Comparison of ENCODE assay signal across 18 cellular contexts in the genomic region with DNA sequence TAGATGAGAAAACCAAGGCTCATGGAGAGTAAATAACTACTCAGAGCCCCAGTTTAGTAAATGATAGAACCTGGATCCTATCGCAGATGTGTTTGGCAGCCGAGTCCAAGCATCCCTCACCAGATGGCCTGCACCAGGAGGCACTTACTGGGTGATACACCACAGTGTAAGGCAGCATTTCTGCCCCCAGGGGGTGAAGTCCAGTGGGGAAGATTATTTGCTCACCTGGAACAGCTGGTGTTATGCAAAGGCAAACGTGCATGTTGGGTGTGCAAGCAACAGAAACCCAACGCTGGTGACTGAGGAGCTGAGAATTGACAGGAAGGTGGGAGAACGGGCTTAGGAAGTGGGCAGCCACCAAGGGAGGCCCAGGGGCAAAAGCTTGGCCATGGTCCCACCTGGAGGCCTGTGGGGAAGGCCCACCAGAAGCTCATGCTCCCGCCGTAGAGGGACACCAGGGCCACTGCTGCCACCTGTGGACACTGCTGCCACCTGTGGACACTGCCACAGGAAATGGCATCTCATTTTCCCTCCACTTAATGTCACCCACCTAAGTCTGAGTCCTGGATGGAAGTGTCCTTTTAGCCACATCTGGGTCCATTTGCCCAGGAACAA.
DNase-seq lines count a peak whose midpoint lies in the region; ATAC-seq, FAIRE-seq and TF ChIP-seq lines count a peak whose summit lies in the region.
"Had no signal": no experiment of that assay in that cellular context is flagged by ENCODE, and none has a peak within 500 bp of the region (broad histone marks: within the 10 kb centered on the region; RNA-seq: fewer than 3 reads in every experiment).

No MANE protein-coding gene starts in this region.

- no peak for TF ChIP-seq POLR2A in HepG2 (IDR thresholded peaks at IDR 0.05; ENCODE audit: insufficient read depth in 1 of 2, low read depth in 2 of 2, low read length in 2 of 2)

- no peaks in the 10 kb centered on the region for H3K4me1 ChIP-seq in Caco-2
- H3K4me1 ChIP-seq in H9 (ENCODE audit: insufficient read depth, low read length): no peaks in the 10 kb centered on the region
- H3K4me1 ChIP-seq in HepG2 (ENCODE audit: insufficient read depth, low read length): no peaks in the 10 kb centered on the region
- no peaks in the 10 kb centered on the region for H3K4me1 ChIP-seq in effector memory CD4-positive, alpha-beta T cell (ENCODE audit: control insufficient read depth, insufficient read depth, low read length, poor library complexity, severe bottlenecking)
- H3K4me1 ChIP-seq: ascending aorta, right atrium auricular region, thyroid gland had no signal

- DNase-seq in Caco-2: peak; percentile 63 to 65
- peak; percentile 15 for DNase-seq in H9
- peak; percentile 94 for DNase-seq in NCI-H69 (lab: John Stamatoyannopoulos, UW)
- no peak for DNase-seq in HepG2 (ENCODE audit: low spot score)
- DNase-seq in HUDEP-2 (lab: John Stamatoyannopoulos, UW; ENCODE audit: unreplicated experiment in 76 of 76): no peak
- no peak for DNase-seq in CD14-positive monocyte (ENCODE audit: low spot score)
- no peak for DNase-seq in effector memory CD4-positive, alpha-beta T cell
- DNase-seq: activated naive CD4-positive, alpha-beta T cell treated with anti-CD3 and anti-CD28 coated beads, Interleukin-2, amount 50 U/mL, for 16 hours; activated T-cell treated with anti-CD3 and anti-CD28 coated beads, Interleukin-2, amount 50 U/mL, for 48 hours; effector memory CD8-positive, alpha-beta T cell; left ventricle myocardium superior; NCI-H1694; NCI-H524 treated with DMSO at 0.1 percent for 48 hours; thyroid gland had no signal

- H3K56ac ChIP-seq in H9 (ENCODE audit: insufficient read length, low read depth, low read length): no peak overlapping the region

- WGBS in H9 (ENCODE audit: extremely low coverage, insufficient read length, low lambda C conversion rate): no CpG with 5 or more reads among the region's 7 CpGs
- 33% methylated on average over 7 of the region's 7 CpGs for WGBS in HepG2 (ENCODE audit: low lambda C conversion rate)

- CTCF ChIA-PET in Caco-2 (lab: Charles Lee): interaction anchor here (1.1 to 1.7 kb wide), 4 partner anchors 9 to 98 kb away, joined by 3 to 10 read pairs (median 5); no protein-coding TSS in a partner anchor
- CTCF ChIA-PET in HepG2 (lab: Yijun Ruan, JAX; ENCODE audit: low intra/inter-chr PET ratio, low total read pairs): no interaction called here

- no peak overlapping the region for H3K4me2 ChIP-seq in H9 (ENCODE audit: insufficient read depth, insufficient read length, low read length)
- no peak overlapping the region for H3K4me2 ChIP-seq in HepG2 (ENCODE audit: low read depth, low read length)

- no peak overlapping the region for H3K4me3 Mint-ChIP-seq in Caco-2 (ENCODE audit: unreplicated experiment)
- H3K4me3 Mint-ChIP-seq in H9: no peak overlapping the region
- H3K4me3 Mint-ChIP-seq in CD14-positive monocyte: no peak overlapping the region
- H3K4me3 Mint-ChIP-seq: effector memory CD8-positive, alpha-beta T cell; stimulated activated memory B cell treated with anti-CD40 and anti-IgM and Interleukin-4, amounts not matched to agents 10 μg/mL and 1 μg/mL and 100 μg/mL, for 72 hours; T-helper 2 cell treated with Interferon-gamma antibody and Interleukin-4, amounts not matched to agents 5 μg/mL and 100 μg/mL, for 36 hours had no signal

- no peak overlapping the region for H3K18ac ChIP-seq in H9 (ENCODE audit: insufficient read length, low read depth, low read length)

- H3K23me2 ChIP-seq in H9 (ENCODE audit: insufficient read length, low read depth, low read length, poor library complexity, severe bottlenecking): no peaks in the 10 kb centered on the region

- TF ChIP-seq CTCF in Caco-2 (IDR thresholded peaks at IDR 0.05; ENCODE audit: insufficient read depth in 1 of 2, low read depth in 1 of 2, low read length in 1 of 2, severe bottlenecking in 1 of 2, unreplicated experiment in 1 of 2) (peak in 1 of 2 experiments; percentile 32), H9 (conservative IDR thresholded peaks at IDR 0.05) (no peak), HepG2 (CRISPR knock-in tag; IDR thresholded peaks at IDR 0.05) (peak; percentile 20; the same call in 1 of the 2 replicates), CD14-positive monocyte (IDR thresholded peaks at IDR 0.05) (no peak)

- FAIRE-seq in HepG2 (lab: Jason Lieb, UNC): no peak

- H3K9me3 ChIP-seq in Caco-2: no peaks in the 10 kb centered on the region
- no peaks in the 10 kb centered on the region for H3K9me3 ChIP-seq in H9 (ENCODE audit: control insufficient read depth, low read depth, low read length)
- no peaks in the 10 kb centered on the region for H3K9me3 ChIP-seq in HepG2 (ENCODE audit: low read length)
- no peaks in the 10 kb centered on the region for H3K9me3 ChIP-seq in effector memory CD4-positive, alpha-beta T cell (ENCODE audit: control insufficient read depth, low read length)
- H3K9me3 ChIP-seq: ascending aorta, right atrium auricular region, thyroid gland had no signal

- no peak overlapping the region for H2BK120ac ChIP-seq in H9 (ENCODE audit: low read depth, low read length, poor library complexity, severe bottlenecking)

- TF ChIP-seq RAD21 in HepG2 (CRISPR knock-in tag; IDR thresholded peaks at IDR 0.05): no peak

- POLR2A ChIA-PET in Caco-2 (lab: Charles Lee) (no interaction called here), HepG2 (lab: Yijun Ruan, JAX) (no interaction called here)

- no peaks in the 10 kb centered on the region for H3K36me3 ChIP-seq in Caco-2 (ENCODE audit: control insufficient read depth, insufficient read depth, low read length)
- H3K36me3 ChIP-seq in HepG2 (replicated peaks in 1 of 2; ENCODE audit: control insufficient read depth in 1 of 2, insufficient read depth in 2 of 2, low read length in 2 of 2): no peaks in the 10 kb centered on the region
- H3K36me3 ChIP-seq in effector memory CD4-positive, alpha-beta T cell (ENCODE audit: control insufficient read depth, insufficient read depth, low read length): no peaks in the 10 kb centered on the region
- H3K36me3 ChIP-seq: ascending aorta, right atrium auricular region, thyroid gland had no signal

- H3K27me3 ChIP-seq in Caco-2 (replicated peaks; ENCODE audit: control insufficient read depth, insufficient read depth, low read length) (no peaks in the 10 kb centered on the region), H9 (ENCODE audit: insufficient read depth, low read length) (no peaks in the 10 kb centered on the region), HepG2 (ENCODE audit: control insufficient read depth in 1 of 2, insufficient read depth in 2 of 2, low read length in 2 of 2) (peaks cover 4 to 17% of the 10 kb centered on the region in 2 experiments; a peak in 2 of 5 replicates)
- H3K27me3 ChIP-seq in effector memory CD4-positive, alpha-beta T cell (replicated peaks; ENCODE audit: control insufficient read depth, insufficient read depth, low read length, poor library complexity, severe bottlenecking): no peaks in the 10 kb centered on the region
- H3K27me3 ChIP-seq: ascending aorta, right atrium auricular region, thyroid gland had no signal

- H3K27me3 Mint-ChIP-seq in Caco-2 (ENCODE audit: insufficient read depth, unreplicated experiment) (no peaks in the 10 kb centered on the region), H9 (ENCODE audit: low read depth) (peaks cover 13% of the 10 kb centered on the region), CD14-positive monocyte (ENCODE audit: low read depth in 3 of 3) (peaks cover 0 to 3% (median 2%) of the 10 kb centered on the region in 3 donors)

- no peak overlapping the region for H3K27ac Mint-ChIP-seq in Caco-2 (ENCODE audit: unreplicated experiment)
- H3K27ac Mint-ChIP-seq in H9: no peak overlapping the region
- peak overlapping the region in 1 of 7 donors; percentile 30 for H3K27ac Mint-ChIP-seq in CD14-positive monocyte
- H3K27ac Mint-ChIP-seq: effector memory CD8-positive, alpha-beta T cell; stimulated activated memory B cell treated with anti-CD40 and anti-IgM and Interleukin-4, amounts not matched to agents 10 μg/mL and 1 μg/mL and 100 μg/mL, for 72 hours; T-helper 2 cell treated with Interferon-gamma antibody and Interleukin-4, amounts not matched to agents 5 μg/mL and 100 μg/mL, for 36 hours had no signal

- H3K36me3 Mint-ChIP-seq in Caco-2 (ENCODE audit: insufficient read depth, unreplicated experiment): no peaks in the 10 kb centered on the region
- no peaks in the 10 kb centered on the region; a peak in 1 of 7 replicates for H3K36me3 Mint-ChIP-seq in H9 (ENCODE audit: insufficient read depth in 1 of 3, low read depth in 3 of 3)
- no peaks in the 10 kb centered on the region for H3K36me3 Mint-ChIP-seq in CD14-positive monocyte
- H3K36me3 Mint-ChIP-seq: stimulated activated memory B cell treated with anti-CD40 and anti-IgM and Interleukin-4, amounts not matched to agents 10 μg/mL and 1 μg/mL and 100 μg/mL, for 72 hours had no signal

- TF ChIP-seq EP300 in HepG2 (IDR thresholded peaks at IDR 0.05; ENCODE audit: low read depth in 2 of 2, low read length in 2 of 2) (no peak), HepG2 (CRISPR knock-in tag; IDR thresholded peaks at IDR 0.05; ENCODE audit: borderline replicate concordance) (no peak)

- BruUV-seq in Caco-2 (replicated peaks; lab: Mats Ljungman, UMichigan): no TSS peak
- BruUV-seq in HepG2 (replicated peaks; lab: Mats Ljungman, UMichigan): no TSS peak

- H3K79me1 ChIP-seq in H9 (ENCODE audit: insufficient read depth, low read depth, low read length, poor library complexity, severe bottlenecking): no peaks in the 10 kb centered on the region

- ATAC-seq in HepG2: peak; percentile 41
- ATAC-seq: effector memory CD8-positive, alpha-beta T cell; stimulated activated memory B cell treated with anti-CD40 and anti-IgM and Interleukin-4, amounts not matched to agents 10 μg/mL and 1 μg/mL and 100 μg/mL, for 72 hours had no signal

- no peak overlapping the region for H2BK15ac ChIP-seq in H9 (ENCODE audit: low read depth, low read length)

- no peak overlapping the region for H3K4ac ChIP-seq in H9 (ENCODE audit: low read depth, low read length)

- H2BK12ac ChIP-seq in H9 (ENCODE audit: insufficient read length, low read depth, low read length): no peak overlapping the region

- H2AK5ac ChIP-seq in H9 (ENCODE audit: insufficient read length, low read length): no peak overlapping the region

- no peak overlapping the region for H2BK20ac ChIP-seq in H9 (ENCODE audit: low read depth, low read length, poor library complexity, severe bottlenecking)

- H3K23ac ChIP-seq in H9 (ENCODE audit: insufficient read length, low read depth, low read length): no peak overlapping the region

- no peak overlapping the region for H3K9ac ChIP-seq in H9 (ENCODE audit: extremely low read depth, insufficient read length, low read length)
- H3K9ac ChIP-seq in HepG2 (ENCODE audit: insufficient read depth, low read depth, low read length): no peak overlapping the region

- no peak overlapping the region for H4K91ac ChIP-seq in H9 (ENCODE audit: insufficient read length, low read depth, low read length)

- intact Hi-C loops in Caco-2 (cut with micrococcal nuclease; ENCODE audit: unreplicated experiment) (loop anchor here (2.0 to 10.0 kb wide), 2 partner anchors 26 to 170 kb away; no protein-coding TSS in a partner anchor), HepG2 (cut with micrococcal nuclease; ENCODE audit: unreplicated experiment) (no loop called here), CD14-positive monocyte (cut with micrococcal nuclease) (loop anchor here in 1 of 2 donors (10.0 kb wide), 1 partner anchor 110 kb away; no protein-coding TSS in a partner anchor)

- no peak overlapping the region for H3K4me3 ChIP-seq in Caco-2 (ENCODE audit: low read depth, low read length)
- no peak overlapping the region for H3K4me3 ChIP-seq in HepG2 (replicated peaks in 1 of 3; ENCODE audit: insufficient read depth in 1 of 3, low read depth in 2 of 3, low read length in 3 of 3)
- H3K4me3 ChIP-seq in effector memory CD4-positive, alpha-beta T cell (ENCODE audit: insufficient read depth, low read depth, low read length, poor library complexity, severe bottlenecking): no peak overlapping the region
- H3K4me3 ChIP-seq: ascending aorta, right atrium auricular region, thyroid gland had no signal

- H3K14ac ChIP-seq in H9 (ENCODE audit: insufficient read depth, low read length): no peak overlapping the region

- H3K9me3 Mint-ChIP-seq in Caco-2 (ENCODE audit: unreplicated experiment): no peaks in the 10 kb centered on the region
- H3K9me3 Mint-ChIP-seq in H9: no peaks in the 10 kb centered on the region
- H3K9me3 Mint-ChIP-seq in CD14-positive monocyte: peaks cover 0 to under 1% (median 0%) of the 10 kb centered on the region in 7 donors
- H3K9me3 Mint-ChIP-seq: effector memory CD8-positive, alpha-beta T cell; stimulated activated memory B cell treated with anti-CD40 and anti-IgM and Interleukin-4, amounts not matched to agents 10 μg/mL and 1 μg/mL and 100 μg/mL, for 72 hours; T-helper 2 cell treated with Interferon-gamma antibody and Interleukin-4, amounts not matched to agents 5 μg/mL and 100 μg/mL, for 36 hours had no signal

- H3T11ph ChIP-seq in H9 (ENCODE audit: low read length): no peak overlapping the region

- H4K5ac ChIP-seq in H9 (ENCODE audit: insufficient read length, low read depth, low read length): no peak overlapping the region

- H3K27ac ChIP-seq in H9 (ENCODE audit: insufficient read length, low read depth, low read length) (no peak overlapping the region), HepG2 (ENCODE audit: extremely low read length, insufficient read depth, low read length) (no peak overlapping the region)
- no peak overlapping the region for H3K27ac ChIP-seq in effector memory CD4-positive, alpha-beta T cell (ENCODE audit: insufficient read depth, low read length, poor library complexity, severe bottlenecking)
- H3K27ac ChIP-seq: ascending aorta, right atrium auricular region, thyroid gland had no signal

- H2BK5ac ChIP-seq in H9 (ENCODE audit: insufficient read length, low read length): no peak overlapping the region

- H3K79me2 ChIP-seq in H9 (ENCODE audit: insufficient read depth, low read length) (no peaks in the 10 kb centered on the region), HepG2 (ENCODE audit: insufficient read depth, low read length) (no peaks in the 10 kb centered on the region)

- no peak overlapping the region for H2AFZ ChIP-seq in H9 (ENCODE audit: low read length)
- no peak overlapping the region for H2AFZ ChIP-seq in HepG2 (ENCODE audit: low read length)

- H4K8ac ChIP-seq in H9 (replicated peaks; ENCODE audit: insufficient read length, low read depth, low read length): no peak overlapping the region

- H3K4me1 Mint-ChIP-seq in Caco-2 (ENCODE audit: low read depth, unreplicated experiment): no peaks in the 10 kb centered on the region
- H3K4me1 Mint-ChIP-seq in H9: peaks cover 5 to 6% of the 10 kb centered on the region in 2 experiments
- H3K4me1 Mint-ChIP-seq in CD14-positive monocyte: peaks cover 25% of the 10 kb centered on the region
- H3K4me1 Mint-ChIP-seq: stimulated activated memory B cell treated with anti-CD40 and anti-IgM and Interleukin-4, amounts not matched to agents 10 μg/mL and 1 μg/mL and 100 μg/mL, for 72 hours had no signal

- H4K20me1 ChIP-seq in H9 (ENCODE audit: control insufficient read depth, insufficient read depth, insufficient read length) (no peaks in the 10 kb centered on the region), HepG2 (ENCODE audit: insufficient read depth, low read length) (no peaks in the 10 kb centered on the region; the same call in 1 of the 2 replicates)

- in situ Hi-C loops in HepG2 (cut with HindIII; ENCODE audit: extremely low pct_ligation_motif_present, low pct_unique_long_range_greater_than_20kb): no loop called here

Comparison
In these comparisons a context has a peak if more than half of its experiments do, and no peak if none do; other contexts are left out.
1. DNase-seq: peak in Caco-2 (2 of 2), H9 (single experiment) and NCI-H69 (single experiment); none in HepG2 (single experiment), HUDEP-2 (0 of 76), CD14-positive monocyte (single experiment) and effector memory CD4-positive, alpha-beta T cell (0 of 3).